1 cellular context compared by ENCODE assay signal in the genomic region with DNA sequence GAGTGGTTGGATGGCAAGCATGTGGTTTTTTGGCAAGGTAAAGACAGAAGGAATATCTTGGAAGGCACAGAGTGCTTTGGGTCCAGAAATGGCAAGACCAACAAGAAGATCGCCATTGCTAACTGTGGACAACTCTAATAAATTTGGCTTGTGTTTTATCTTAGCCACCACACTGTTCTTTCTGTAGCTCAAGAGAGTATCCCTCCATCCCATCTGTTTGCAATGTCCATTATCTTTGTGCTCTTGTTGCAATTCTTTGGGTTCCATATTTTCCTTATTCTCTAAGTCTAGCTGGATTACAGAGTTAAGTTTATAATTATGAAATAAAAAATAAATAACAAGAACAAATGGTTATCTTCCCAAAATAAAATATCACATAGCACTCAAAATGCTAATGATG.
TF ChIP-seq lines count a peak whose summit lies in the region.

No MANE protein-coding gene starts in this region.

TF ChIP-seq in K562, 482 proteins besides CTCF, POLR2A, EP300 and RAD21 (continued from another document):
- TF ChIP-seq DPF2 (IDR thresholded peaks at IDR 0.05) (0 out of 2 replicates have a peak, but pooled peaks have one; percentile 25), CEBPB (tag; IDR thresholded peaks at IDR 0.05) (no peak), TAF9B (IDR thresholded peaks at IDR 0.05; ENCODE audit: partially characterized antibody) (no peak), ZNF124 (CRISPR knock-in tag; IDR thresholded peaks at IDR 0.05) (no peak), KLF16 (IDR thresholded peaks at IDR 0.05) (no peak), ZNF280A (IDR thresholded peaks at IDR 0.05; ENCODE audit: low read depth, partially characterized antibody) (no peak), ILK (tag; IDR thresholded peaks at IDR 0.05; ENCODE audit: borderline replicate concordance, low read depth) (no peak), CBFA2T3 (IDR thresholded peaks at IDR 0.05) (peak; percentile 71), NCOR1 (IDR thresholded peaks at IDR 0.05) (peak; percentile 51; the same call in 1 of the 2 replicates), CC2D1A (IDR thresholded peaks at IDR 0.05) (no peak), TEAD4 (IDR thresholded peaks at IDR 0.05; ENCODE audit: low read length) (peak; percentile 57), TEAD4 (CRISPR knock-in tag; IDR thresholded peaks at IDR 0.05; ENCODE audit: borderline replicate concordance) (no peak)
